19 cellular contexts compared by ENCODE assay signal in genomic region chr1:196977278-196977677, GRCh38. TPM values are rescaled to one million over a fixed set of nuclear protein-coding genes. Genes with fewer than 3 reads are reported as not detected.
A peak's percentile ranks its signal among the peaks of the same experiment; 100 is the strongest.
DNase-seq lines count a peak whose midpoint lies in the region; ATAC-seq and TF ChIP-seq lines count a peak whose summit lies in the region.
"Had no signal": no experiment of that assay in that cellular context is flagged by ENCODE, and none has a peak within 500 bp of the region (broad histone marks: within the 10 kb centered on the region; RNA-seq: fewer than 3 reads in every experiment).

TSS of gene CFHR5 (plus strand) at chr1:196977556. CDS start at chr1:196977665, 109 bp downstream.

- TF ChIP-seq CTCF in C4-2B (conservative IDR thresholded peaks at IDR 0.05) (no peak), natural killer cell (IDR thresholded peaks at IDR 0.05) (no peak)

- H3K27ac Mint-ChIP-seq in natural killer cell, result no peak within 1 kb of the TSS
- no peak within 1 kb of the TSS for H3K27ac Mint-ChIP-seq in T-helper 2 cell treated with Interferon-gamma antibody and Interleukin-4, amounts not matched to agents 5 μg/mL and 100 μg/mL, for 36 hours
- H3K27ac Mint-ChIP-seq: CD4-positive, alpha-beta T cell had no signal

- no peaks in the 10 kb centered on the region for H3K27me3 Mint-ChIP-seq in natural killer cell (ENCODE audit: low read depth in 2 of 2)
- no peaks in the 10 kb centered on the region for H3K27me3 Mint-ChIP-seq in T-helper 2 cell treated with Interferon-gamma antibody and Interleukin-4, amounts not matched to agents 5 μg/mL and 100 μg/mL, for 36 hours (ENCODE audit: low read depth)
- H3K27me3 Mint-ChIP-seq: CD4-positive, alpha-beta T cell had no signal

- H3K27ac ChIP-seq in C4-2B, result peak within 1 kb of the TSS; percentile 10; the same call in 1 of the 2 replicates
- H3K27ac ChIP-seq: 22Rv1; BLaER1 treated with 17β-estradiol and CSF1 and Interleukin-3, amounts not matched to agents 10 nM and 100 nM had no signal

- intact Hi-C loops in natural killer cell (cut with micrococcal nuclease), result no loop called here

- no peaks in the 10 kb centered on the region for H3K4me1 Mint-ChIP-seq in natural killer cell
- no peaks in the 10 kb centered on the region for H3K4me1 Mint-ChIP-seq in T-helper 2 cell treated with Interferon-gamma antibody and Interleukin-4, amounts not matched to agents 5 μg/mL and 100 μg/mL, for 36 hours (ENCODE audit: low read depth)

- peaks cover 0 to 2% of the 10 kb centered on the region in 2 donors for H3K9me3 Mint-ChIP-seq in natural killer cell
- H3K9me3 Mint-ChIP-seq in T-helper 2 cell treated with Interferon-gamma antibody and Interleukin-4, amounts not matched to agents 5 μg/mL and 100 μg/mL, for 36 hours, result no peaks in the 10 kb centered on the region
- H3K9me3 Mint-ChIP-seq: CD4-positive, alpha-beta T cell had no signal

- ATAC-seq in left lobe of liver, result peak; percentile 73
- ATAC-seq in natural killer cell, result no peak
- no peak for ATAC-seq in GM21423 (IDR thresholded peaks at IDR 0.05; ENCODE audit: unreplicated experiment)
- ATAC-seq: HCT116 had no signal

- H3K36me3 Mint-ChIP-seq in natural killer cell, result no peaks in the 10 kb centered on the region
- H3K36me3 Mint-ChIP-seq in T-helper 2 cell treated with Interferon-gamma antibody and Interleukin-4, amounts not matched to agents 5 μg/mL and 100 μg/mL, for 36 hours (ENCODE audit: low read depth), result no peaks in the 10 kb centered on the region

- H3K4me3 Mint-ChIP-seq in natural killer cell, result no peak within 1 kb of the TSS
- no peak within 1 kb of the TSS for H3K4me3 Mint-ChIP-seq in T-helper 2 cell treated with Interferon-gamma antibody and Interleukin-4, amounts not matched to agents 5 μg/mL and 100 μg/mL, for 36 hours
- H3K4me3 Mint-ChIP-seq: CD4-positive, alpha-beta T cell had no signal

- DNase-seq in NCI-H2081 (lab: John Stamatoyannopoulos, UW), result peak; percentile 12 to 18
- DNase-seq in NCI-H2081 treated with DMSO at 0.1 percent for 48 hours (lab: John Stamatoyannopoulos, UW), result no peak
- DNase-seq in NCI-H526 treated with DMSO at 0.1 percent for 48 hours (lab: John Stamatoyannopoulos, UW), result peak; percentile 53
- DNase-seq in left lobe of liver (ENCODE audit: low spot score), result no peak
- DNase-seq in natural killer cell, result no peak
- DNase-seq in T-helper 2 cell treated with Interferon-gamma antibody and Interleukin-4, amounts not matched to agents 5 μg/mL and 100 μg/mL, for 36 hours (ENCODE audit: low spot score), result no peak
- DNase-seq: ACHN; Calu3; CD4-positive, alpha-beta T cell; DMS153; DND-41; GDM1; IMR-90; KBM-7 had no signal

RNA-seq across cellular contexts. Expression of gene CFHR5, which starts in this region (rescaled TPM):
- total RNA-seq in left lobe of liver, result 73.2 TPM
- not detected for total RNA-seq in natural killer cell
- total RNA-seq: Calu3; CD4-positive, alpha-beta T cell; IMR-90 had no signal

Comparison
In these comparisons a context has a peak if more than half of its experiments do, and no peak if none do; other contexts are left out.
1. RNA of gene CFHR5 (total RNA-seq): 73.2 TPM in left lobe of liver (single experiment); not detected in natural killer cell; every median in the first group is over 10 times any median in the second.
2. DNase-seq: peak in NCI-H2081 (2 of 2) and NCI-H526 treated with DMSO at 0.1 percent for 48 hours (single experiment); none in NCI-H2081 treated with DMSO at 0.1 percent for 48 hours (single experiment), left lobe of liver (single experiment), natural killer cell (single experiment) and T-helper 2 cell treated with Interferon-gamma antibody and Interleukin-4, amounts not matched to agents 5 μg/mL and 100 μg/mL, for 36 hours (single experiment).